27 cellular contexts compared by ENCODE assay signal in genomic region chr10:133618851-133619250, GRCh38. TPM values are rescaled to one million over a fixed set of nuclear protein-coding genes. Genes with fewer than 3 reads are reported as not detected.
"Had no signal": no experiment of that assay in that cellular context is flagged by ENCODE, and none has a peak within 500 bp of the region (broad histone marks: within the 10 kb centered on the region; RNA-seq: fewer than 3 reads in every experiment).

No MANE protein-coding gene starts in this region.

- H3K9me2 ChIP-seq: SK-N-SH had no signal

- H3K4me1 ChIP-seq: Peyer's patch had no signal

- H3K36me3 ChIP-seq: MG63, Peyer's patch had no signal

- H3K27ac ChIP-seq: HL-60, PC-9, Peyer's patch had no signal

- H3K9ac ChIP-seq: SK-N-SH had no signal

- H2AFZ ChIP-seq: PC-9 had no signal

- DNase-seq: MG63, NCI-H1092 treated with DMSO at 0.1 percent for 48 hours, NCI-H1436, NCI-H187, NCI-H2029, NCI-H2081 treated with DMSO at 0.1 percent for 48 hours, NCI-H2171, NCI-H226, NCI-H446, NCI-H510A, NCI-H524 treated with DMSO at 0.1 percent for 48 hours, NCI-H69, NCI-H82, PC-9, Peyer's patch, Right ventricle myocardium superior, SIG-M5, SK-N-SH, SW 1271, T-cell, T-helper 17 cell had no signal

- H3K4me3 ChIP-seq: K562, MG63, PC-9, Peyer's patch had no signal

- H3K9me3 ChIP-seq: MG63, Peyer's patch, SK-N-SH had no signal

- ATAC-seq: K562, T-cell, T-helper 17 cell had no signal

- H3K27me3 ChIP-seq: MG63, Peyer's patch had no signal

- H3K4me2 ChIP-seq: PC-9, SK-N-SH had no signal

RNA-seq across cellular contexts. Expression of gene FRG2B, which starts 7.7 kb away (rescaled TPM):
- total RNA-seq: K562, OCI-LY7, PC-9, Peyer's patch, Right ventricle myocardium superior, T-cell, T-helper 17 cell had no signal
- polyA plus RNA-seq: IgD-negative memory B cell, K562, SK-N-SH had no signal

RNA-seq across cellular contexts. Expression of gene SYCE1, which starts 53.5 kb away (rescaled TPM):
- total RNA-seq: K562, OCI-LY7, PC-9, RPMI7951, SK-MEL-5 had no signal
- polyA plus RNA-seq: IgD-negative memory B cell, K562, SK-N-SH had no signal
